1 cellular context compared by ENCODE assay signal in genomic region chr4:82293304-82293703, GRCh38.
TF ChIP-seq lines count a peak whose summit lies in the region.

No MANE protein-coding gene starts in this region.

TF ChIP-seq in GM23338, 12 proteins besides CTCF, POLR2A, EP300 and RAD21 (continued from another document):
- TF ChIP-seq, protein P1, sequence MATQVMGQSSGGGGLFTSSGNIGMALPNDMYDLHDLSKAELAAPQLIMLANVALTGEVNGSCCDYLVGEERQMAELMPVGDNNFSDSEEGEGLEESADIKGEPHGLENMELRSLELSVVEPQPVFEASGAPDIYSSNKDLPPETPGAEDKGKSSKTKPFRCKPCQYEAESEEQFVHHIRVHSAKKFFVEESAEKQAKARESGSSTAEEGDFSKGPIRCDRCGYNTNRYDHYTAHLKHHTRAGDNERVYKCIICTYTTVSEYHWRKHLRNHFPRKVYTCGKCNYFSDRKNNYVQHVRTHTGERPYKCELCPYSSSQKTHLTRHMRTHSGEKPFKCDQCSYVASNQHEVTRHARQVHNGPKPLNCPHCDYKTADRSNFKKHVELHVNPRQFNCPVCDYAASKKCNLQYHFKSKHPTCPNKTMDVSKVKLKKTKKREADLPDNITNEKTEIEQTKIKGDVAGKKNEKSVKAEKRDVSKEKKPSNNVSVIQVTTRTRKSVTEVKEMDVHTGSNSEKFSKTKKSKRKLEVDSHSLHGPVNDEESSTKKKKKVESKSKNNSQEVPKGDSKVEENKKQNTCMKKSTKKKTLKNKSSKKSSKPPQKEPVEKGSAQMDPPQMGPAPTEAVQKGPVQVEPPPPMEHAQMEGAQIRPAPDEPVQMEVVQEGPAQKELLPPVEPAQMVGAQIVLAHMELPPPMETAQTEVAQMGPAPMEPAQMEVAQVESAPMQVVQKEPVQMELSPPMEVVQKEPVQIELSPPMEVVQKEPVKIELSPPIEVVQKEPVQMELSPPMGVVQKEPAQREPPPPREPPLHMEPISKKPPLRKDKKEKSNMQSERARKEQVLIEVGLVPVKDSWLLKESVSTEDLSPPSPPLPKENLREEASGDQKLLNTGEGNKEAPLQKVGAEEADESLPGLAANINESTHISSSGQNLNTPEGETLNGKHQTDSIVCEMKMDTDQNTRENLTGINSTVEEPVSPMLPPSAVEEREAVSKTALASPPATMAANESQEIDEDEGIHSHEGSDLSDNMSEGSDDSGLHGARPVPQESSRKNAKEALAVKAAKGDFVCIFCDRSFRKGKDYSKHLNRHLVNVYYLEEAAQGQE (IDR thresholded peaks at IDR 0.05; ENCODE audit: unreplicated experiment), result no peak
- TF ChIP-seq STAT1 (IDR thresholded peaks at IDR 0.05; ENCODE audit: unreplicated experiment) (no peak), POLR2AphosphoS5 (IDR thresholded peaks at IDR 0.05; ENCODE audit: low read depth) (no peak)
